Comparison of ENCODE assay signal across 22 cellular contexts in the genomic region with DNA sequence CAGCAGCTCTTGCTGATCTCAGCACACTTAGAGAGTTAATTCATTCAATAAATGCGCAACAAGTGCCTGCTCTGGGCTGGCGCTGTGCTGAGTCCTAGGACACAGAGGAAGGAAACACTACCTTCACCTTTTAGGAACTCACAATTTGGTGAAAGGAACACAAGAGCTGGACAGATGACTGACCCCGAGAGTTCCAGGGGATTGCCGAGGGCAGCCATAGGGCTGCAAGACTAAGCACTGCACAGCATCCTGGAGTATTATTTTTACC. TPM values are rescaled to one million over a fixed set of nuclear protein-coding genes. Genes with fewer than 3 reads are reported as not detected.
DNase-seq lines count a peak whose midpoint lies in the region; ATAC-seq and TF ChIP-seq lines count a peak whose summit lies in the region.
"Had no signal": no experiment of that assay in that cellular context is flagged by ENCODE, and none has a peak within 500 bp of the region (broad histone marks: within the 10 kb centered on the region; RNA-seq: fewer than 3 reads in every experiment).

No MANE protein-coding gene starts in this region.

- ATAC-seq in CD4-positive, CD25-positive, alpha-beta regulatory T cell (ENCODE audit: low read depth in 2 of 2) = no peak
- ATAC-seq in HG02884 (IDR thresholded peaks at IDR 0.05; ENCODE audit: unreplicated experiment) = no peak
- no peak for ATAC-seq in effector memory CD8-positive, alpha-beta T cell (replicated peaks)
- ATAC-seq: activated CD8-positive, alpha-beta T cell treated with anti-CD3 and anti-CD28 coated beads for 36 hours; activated T-cell treated with anti-CD3 and anti-CD28 coated beads, Interleukin-2, amount 50 U/mL, for 4 hours; gastroesophageal sphincter; left colon; stimulated activated effector memory CD8-positive, alpha-beta T cell treated with anti-CD3 and anti-CD28 coated beads, Interleukin-12 subunit alpha, Interleukin-12 subunit beta, amount 100 ng/mL, for 72 hours had no signal

- dilution Hi-C loops in mammary epithelial cell (cut with HindIII; ENCODE audit: low sequenced_read_pairs) = no loop called here

- WGBS in mammary epithelial cell (ENCODE audit: low coverage, missing lambda C conversion rate) = 79% methylated on average over 4 of the region's 4 CpGs

- peaks cover 5 to 45% (median 29%) of the 10 kb centered on the region in 4 donors for H3K4me1 Mint-ChIP-seq in CD4-positive, CD25-positive, alpha-beta regulatory T cell
- peaks cover 38% of the 10 kb centered on the region for H3K4me1 Mint-ChIP-seq in neural progenitor cell
- H3K4me1 Mint-ChIP-seq in effector memory CD8-positive, alpha-beta T cell (ENCODE audit: low read depth in 2 of 2) = peaks cover 23 to 24% of the 10 kb centered on the region in 2 donors

- H3K36me3 Mint-ChIP-seq in CD4-positive, CD25-positive, alpha-beta regulatory T cell = peaks cover 23% of the 10 kb centered on the region
- H3K36me3 Mint-ChIP-seq in neural progenitor cell = peaks cover 15% of the 10 kb centered on the region
- H3K36me3 Mint-ChIP-seq in effector memory CD8-positive, alpha-beta T cell (ENCODE audit: insufficient read depth) = peaks cover 7% of the 10 kb centered on the region

- peaks cover 25% of the 10 kb centered on the region for H3F3A ChIP-seq in neural progenitor cell (ENCODE audit: low read depth)

- no peaks in the 10 kb centered on the region for H3K9me3 Mint-ChIP-seq in CD4-positive, CD25-positive, alpha-beta regulatory T cell
- no peaks in the 10 kb centered on the region for H3K9me3 Mint-ChIP-seq in neural progenitor cell
- H3K9me3 Mint-ChIP-seq in effector memory CD8-positive, alpha-beta T cell = no peaks in the 10 kb centered on the region
- H3K9me3 Mint-ChIP-seq: activated CD8-positive, alpha-beta T cell treated with anti-CD3 and anti-CD28 coated beads for 36 hours; activated T-cell treated with anti-CD3 and anti-CD28 coated beads, Interleukin-2, amount 50 U/mL, for 4 hours; mesothelial cell of epicardium; stimulated activated effector memory CD8-positive, alpha-beta T cell treated with anti-CD3 and anti-CD28 coated beads, Interleukin-12 subunit alpha, Interleukin-12 subunit beta, amount 100 ng/mL, for 72 hours had no signal

- in situ Hi-C loops in mammary epithelial cell (cut with MboI; ENCODE audit: low sequenced_read_pairs in 2 of 2) = loop anchor here in 1 of 2 donors (5.0 kb wide), 1 partner anchor 112 kb away; the partner anchor contains the start of gene PPARD

- no peaks in the 10 kb centered on the region for H3K9me3 ChIP-seq in CD4-positive, CD25-positive, alpha-beta regulatory T cell (ENCODE audit: control insufficient read depth in 2 of 2, low read length in 2 of 2)
- no peaks in the 10 kb centered on the region for H3K9me3 ChIP-seq in HUES48 (ENCODE audit: control insufficient read depth, insufficient read depth, low read length)
- no peaks in the 10 kb centered on the region for H3K9me3 ChIP-seq in mammary epithelial cell (replicated peaks; ENCODE audit: insufficient read depth, low read length)
- H3K9me3 ChIP-seq in neural progenitor cell (ENCODE audit: low read depth) = no peaks in the 10 kb centered on the region
- H3K9me3 ChIP-seq: gastroesophageal sphincter, tibial nerve had no signal

- H2AFZ ChIP-seq in mammary epithelial cell (ENCODE audit: low read depth, low read length) (peak overlapping the region; percentile 50), neural progenitor cell (replicated peaks) (no peak overlapping the region)

- no peak overlapping the region for H3K27ac ChIP-seq in CD4-positive, CD25-positive, alpha-beta regulatory T cell (ENCODE audit: insufficient read depth, low read length, poor library complexity, severe bottlenecking)
- H3K27ac ChIP-seq in HUES48 (ENCODE audit: low read depth, low read length) = peak overlapping the region; percentile 11
- peak overlapping the region; percentile 53 for H3K27ac ChIP-seq in mammary epithelial cell (ENCODE audit: insufficient read depth, low read depth, low read length)
- peak overlapping the region; percentile 64 for H3K27ac ChIP-seq in neural progenitor cell
- H3K27ac ChIP-seq: gastroesophageal sphincter had no signal

- no peaks in the 10 kb centered on the region for H3K27me3 ChIP-seq in CD4-positive, CD25-positive, alpha-beta regulatory T cell (ENCODE audit: control insufficient read depth, insufficient read depth, low read length)
- H3K27me3 ChIP-seq in HUES48 (ENCODE audit: control insufficient read depth, insufficient read depth, low read length) (peaks cover 9% of the 10 kb centered on the region), mammary epithelial cell (ENCODE audit: insufficient read depth, low read length) (no peaks in the 10 kb centered on the region), neural progenitor cell (peaks cover 29% of the 10 kb centered on the region)
- H3K27me3 ChIP-seq: gastroesophageal sphincter, tibial nerve had no signal

- intact Hi-C loops in mammary epithelial cell (cut with micrococcal nuclease) = loop anchor here (1.0 kb wide), 1 partner anchor 14 kb away; the partner anchor contains the start of gene RPL10A

- no TSS peak for BruUV-seq in mammary epithelial cell (replicated peaks; lab: Mats Ljungman, UMichigan)

- H3K4me1 ChIP-seq in CD4-positive, CD25-positive, alpha-beta regulatory T cell (ENCODE audit: control insufficient read depth, insufficient read depth, low read length, poor library complexity, severe bottlenecking) = peaks cover 19% of the 10 kb centered on the region
- H3K4me1 ChIP-seq in HUES48 (ENCODE audit: control insufficient read depth, insufficient read depth, low read length) (peaks cover 26% of the 10 kb centered on the region), mammary epithelial cell (ENCODE audit: insufficient read depth, low read length) (peaks cover 26% of the 10 kb centered on the region), neural progenitor cell (peaks cover 30% of the 10 kb centered on the region)

- CTCF ChIA-PET in mammary epithelial cell (lab: Charles Lee; ENCODE audit: low non-redundant PET) = no interaction called here

- peak overlapping the region; percentile 63 for H3K4me2 ChIP-seq in mammary epithelial cell (ENCODE audit: insufficient read depth, low read depth, low read length)
- H3K4me2 ChIP-seq in neural progenitor cell = peak overlapping the region; percentile 88

- H4K20me1 ChIP-seq in mammary epithelial cell (ENCODE audit: insufficient read depth, low read length) (no peaks in the 10 kb centered on the region), neural progenitor cell (ENCODE audit: low read depth) (peaks cover 2% of the 10 kb centered on the region)

- H3K27ac Mint-ChIP-seq in CD4-positive, CD25-positive, alpha-beta regulatory T cell = no peak overlapping the region
- H3K27ac Mint-ChIP-seq in neural progenitor cell = peak overlapping the region; percentile 42
- H3K27ac Mint-ChIP-seq in effector memory CD8-positive, alpha-beta T cell = no peak overlapping the region
- H3K27ac Mint-ChIP-seq: activated CD8-positive, alpha-beta T cell treated with anti-CD3 and anti-CD28 coated beads for 36 hours; mesothelial cell of epicardium; stimulated activated effector memory CD8-positive, alpha-beta T cell treated with anti-CD3 and anti-CD28 coated beads, Interleukin-12 subunit alpha, Interleukin-12 subunit beta, amount 100 ng/mL, for 72 hours had no signal

- TF ChIP-seq CTCF in mammary epithelial cell (conservative IDR thresholded peaks at IDR 0.05 in 1 of 2, IDR thresholded peaks at IDR 0.05 in 1 of 2; ENCODE audit: extremely low read depth in 1 of 2, insufficient read depth in 1 of 2, low read depth in 1 of 2, low read length in 2 of 2) (no peak), neural progenitor cell (IDR thresholded peaks at IDR 0.05) (no peak)

- peak overlapping the region in 3 of 4 donors; percentile 39 to 91 (median 50) for H3K4me3 Mint-ChIP-seq in CD4-positive, CD25-positive, alpha-beta regulatory T cell
- H3K4me3 Mint-ChIP-seq in neural progenitor cell = peak overlapping the region; percentile 83
- no peak overlapping the region for H3K4me3 Mint-ChIP-seq in effector memory CD8-positive, alpha-beta T cell
- H3K4me3 Mint-ChIP-seq: activated T-cell treated with anti-CD3 and anti-CD28 coated beads, Interleukin-2, amount 50 U/mL, for 4 hours had no signal

- no peaks in the 10 kb centered on the region for H3K27me3 Mint-ChIP-seq in CD4-positive, CD25-positive, alpha-beta regulatory T cell
- peaks cover 9% of the 10 kb centered on the region for H3K27me3 Mint-ChIP-seq in neural progenitor cell (ENCODE audit: insufficient read depth, low read depth)
- no peaks in the 10 kb centered on the region for H3K27me3 Mint-ChIP-seq in effector memory CD8-positive, alpha-beta T cell
- H3K27me3 Mint-ChIP-seq: activated CD8-positive, alpha-beta T cell treated with anti-CD3 and anti-CD28 coated beads for 36 hours had no signal

- no peak overlapping the region for H3K4me3 ChIP-seq in CD4-positive, CD25-positive, alpha-beta regulatory T cell (ENCODE audit: low read depth, low read length)
- H3K4me3 ChIP-seq in HUES48 (ENCODE audit: low read depth, low read length) (no peak overlapping the region), mammary epithelial cell (replicated peaks in 1 of 3; ENCODE audit: insufficient read depth in 1 of 3, low read depth in 2 of 3, low read length in 3 of 3) (no peak overlapping the region), neural progenitor cell (no peak overlapping the region)
- H3K4me3 ChIP-seq: gastroesophageal sphincter, tibial nerve had no signal

- no peak overlapping the region for H3K9ac ChIP-seq in HUES48 (ENCODE audit: low read depth, low read length)
- H3K9ac ChIP-seq in mammary epithelial cell (ENCODE audit: insufficient read depth, low read length) = peak overlapping the region; percentile 57
- no peak overlapping the region for H3K9ac ChIP-seq in neural progenitor cell

- H3K79me2 ChIP-seq in mammary epithelial cell (ENCODE audit: insufficient read depth, low read length) (peaks cover 8% of the 10 kb centered on the region), neural progenitor cell (ENCODE audit: low read depth) (no peaks in the 10 kb centered on the region)

- peaks cover 19% of the 10 kb centered on the region for H3K36me3 ChIP-seq in CD4-positive, CD25-positive, alpha-beta regulatory T cell (ENCODE audit: control insufficient read depth, insufficient read depth, low read length)
- H3K36me3 ChIP-seq in HUES48 (ENCODE audit: control insufficient read depth, insufficient read depth, low read length) (peaks cover 32% of the 10 kb centered on the region), mammary epithelial cell (ENCODE audit: insufficient read depth, low read length) (no peaks in the 10 kb centered on the region), neural progenitor cell (no peaks in the 10 kb centered on the region)

- DNase-seq in CD4-positive, CD25-positive, alpha-beta regulatory T cell = no peak
- DNase-seq in mammary epithelial cell = no peak
- no peak for DNase-seq in neural progenitor cell (ENCODE audit: low spot score)
- DNase-seq in DMS79 (lab: John Stamatoyannopoulos, UW) = no peak
- no peak for DNase-seq in activated naive CD4-positive, alpha-beta T cell treated with anti-CD3 and anti-CD28 coated beads, Interleukin-2, amount 50 U/mL, for 16 hours
- no peak for DNase-seq in effector memory CD8-positive, alpha-beta T cell
- DNase-seq: activated CD8-positive, alpha-beta T cell treated with anti-CD3 and anti-CD28 coated beads for 36 hours; activated T-cell treated with anti-CD3 and anti-CD28 coated beads, Interleukin-2, amount 50 U/mL, for 4 hours; left colon; NCI-H524 treated with DMSO at 0.1 percent for 48 hours; OCI-M1 had no signal

RNA-seq across cellular contexts. Expression of gene FANCE, which starts 2.6 kb away (rescaled TPM):
- 5.5 TPM for total RNA-seq in CD4-positive, CD25-positive, alpha-beta regulatory T cell
- polyA plus RNA-seq in CD4-positive, CD25-positive, alpha-beta regulatory T cell = 1 to 10 TPM; 4.8 to 6.6 (median 5.2) TPM
- total RNA-seq in mammary epithelial cell (10 to 100 TPM in 1 of 2 donors, 1 to 10 TPM in 1; 3.7 to 12.8 TPM), neural progenitor cell (ENCODE audit: low replicate concordance) (9.3 and 23.9 TPM in 2 replicates)
- 8.8 TPM for polyA plus RNA-seq in mammary epithelial cell
- polyA minus RNA-seq in mammary epithelial cell = 8.8 TPM

RNA-seq across cellular contexts. Expression of gene RPL10A, which starts 13.4 kb away (rescaled TPM):
- 1,327 TPM for total RNA-seq in CD4-positive, CD25-positive, alpha-beta regulatory T cell
- 1,000 to 10,000 TPM in 2 of 4 donors, 100 to 1,000 TPM in 2; 848 to 1,343 (median 1,026) TPM for polyA plus RNA-seq in CD4-positive, CD25-positive, alpha-beta regulatory T cell
- total RNA-seq in mammary epithelial cell = 1,000 to 10,000 TPM in 1 of 2 donors, 100 to 1,000 TPM in 1; 961 to 1,334 TPM
- polyA plus RNA-seq in mammary epithelial cell = 2,297 TPM
- 1,208 TPM for polyA minus RNA-seq in mammary epithelial cell
- total RNA-seq in neural progenitor cell (ENCODE audit: low replicate concordance) = 2,002 and 2,026 TPM in 2 replicates

RNA-seq across cellular contexts. Expression of gene TEAD3, which starts 42.1 kb away (rescaled TPM):
- total RNA-seq in CD4-positive, CD25-positive, alpha-beta regulatory T cell = not detected
- polyA plus RNA-seq in CD4-positive, CD25-positive, alpha-beta regulatory T cell = under 1 TPM in 3 of 4 donors, not detected in 1; 0.18 to 0.24 (median 0.20) TPM
- total RNA-seq in mammary epithelial cell (10 to 100 TPM; 12.5 to 26.4 TPM), neural progenitor cell (ENCODE audit: low replicate concordance) (9.7 and 23.5 TPM in 2 replicates)
- polyA plus RNA-seq in mammary epithelial cell = 12.8 TPM
- polyA minus RNA-seq in mammary epithelial cell = 16.0 TPM

RNA-seq across cellular contexts. Expression of gene TULP1, which starts 57.9 kb away (rescaled TPM):
- not detected for total RNA-seq in CD4-positive, CD25-positive, alpha-beta regulatory T cell
- polyA plus RNA-seq in CD4-positive, CD25-positive, alpha-beta regulatory T cell = not detected
- total RNA-seq in mammary epithelial cell (not detected), neural progenitor cell (ENCODE audit: low replicate concordance) (0.46 TPM in 1 of 2 replicates, not detected in the other)
- polyA plus RNA-seq in mammary epithelial cell = not detected
- not detected for polyA minus RNA-seq in mammary epithelial cell
- total RNA-seq: activated CD8-positive, alpha-beta T cell treated with anti-CD3 and anti-CD28 coated beads for 36 hours; activated T-cell treated with anti-CD3 and anti-CD28 coated beads, Interleukin-2, amount 50 U/mL, for 4 hours; dermis microvascular lymphatic vessel endothelial cell; epithelial cell of proximal tubule; HT1080; left colon; T-helper 2 cell treated with Interferon-gamma antibody and Interleukin-4, amounts not matched to agents 100 ng/mL and 5 ng/mL, for 36 hours had no signal
- polyA plus RNA-seq: neural cell had no signal

Comparison
In these comparisons a context has a peak if more than half of its experiments do, and no peak if none do; other contexts are left out.
1. H3K4me3 Mint-ChIP-seq: peak in CD4-positive, CD25-positive, alpha-beta regulatory T cell (3 of 4) and neural progenitor cell (single experiment); none in effector memory CD8-positive, alpha-beta T cell (0 of 2).
2. RNA of gene TEAD3, which starts 42.1 kb away (total RNA-seq): 12.5 to 26.4 TPM in mammary epithelial cell and 9.7 to 23.5 TPM in neural progenitor cell; not detected in CD4-positive, CD25-positive, alpha-beta regulatory T cell (single experiment); every median in the first group is over 10 times any median in the second.